11 cellular contexts compared by ENCODE assay signal in genomic region chr1:109927908-109928307, GRCh38. TPM values are rescaled to one million over a fixed set of nuclear protein-coding genes. Genes with fewer than 3 reads are reported as not detected.
DNase-seq lines count a peak whose midpoint lies in the region; ATAC-seq, FAIRE-seq and TF ChIP-seq lines count a peak whose summit lies in the region.
"Had no signal": no experiment of that assay in that cellular context is flagged by ENCODE, and none has a peak within 500 bp of the region (broad histone marks: within the 10 kb centered on the region; RNA-seq: fewer than 3 reads in every experiment).

No MANE protein-coding gene starts in this region.

- H3K27me3 ChIP-seq in ACC112 (ENCODE audit: insufficient read depth, low read length) (no peaks in the 10 kb centered on the region), K562 (ENCODE audit: control insufficient read depth in 2 of 2, insufficient read depth in 2 of 2, low read length in 2 of 2) (no peaks in the 10 kb centered on the region), left ventricle myocardium inferior (ENCODE audit: low read depth) (no peaks in the 10 kb centered on the region)

- POLR2A ChIA-PET in K562 (lab: Yijun Ruan, JAX) = interaction anchor here (0.9 to 1.5 kb wide), 3 partner anchors 9 to 16 kb away, joined by 3 read pairs; no protein-coding TSS in a partner anchor

- H3K27ac ChIP-seq in ACC112 (ENCODE audit: low read depth, low read length) (peak overlapping the region; percentile 90), K562 (ENCODE audit: extremely low read depth, low read depth, low read length) (no peak overlapping the region), left ventricle myocardium inferior (replicated peaks) (peak overlapping the region; percentile 85)
- H3K27ac ChIP-seq: SK-N-MC had no signal

- peaks cover 15% of the 10 kb centered on the region for H3K4me1 Mint-ChIP-seq in type B pancreatic cell (ENCODE audit: unreplicated experiment)
- H3K4me1 Mint-ChIP-seq: IgD-negative memory B cell had no signal

- H3K9me3 ChIP-seq in K562 (replicated peaks; ENCODE audit: control insufficient read depth, insufficient read depth, low read depth, low read length) = peaks cover 3% of the 10 kb centered on the region; the same call in 1 of the 2 replicates
- H3K9me3 ChIP-seq in left ventricle myocardium inferior (replicated peaks) = no peaks in the 10 kb centered on the region
- H3K9me3 ChIP-seq: HAP-1 had no signal

- H3K4me3 Mint-ChIP-seq in type B pancreatic cell = no peak overlapping the region
- H3K4me3 Mint-ChIP-seq: IgD-negative memory B cell had no signal

- intact Hi-C loops in K562 (cut with micrococcal nuclease) = no loop called here
- intact Hi-C loops in left ventricle myocardium inferior (cut with micrococcal nuclease) = no loop called here

- no peaks in the 10 kb centered on the region for H3K27me3 Mint-ChIP-seq in type B pancreatic cell
- H3K27me3 Mint-ChIP-seq: IgD-negative memory B cell had no signal

- no peak for TF ChIP-seq POLR2A in K562 (conservative IDR thresholded peaks at IDR 0.05)

- ATAC-seq in K562 = no peak
- no peak for ATAC-seq in HG03039 (IDR thresholded peaks at IDR 0.05; ENCODE audit: unreplicated experiment)

- BruUV-seq in K562 (replicated peaks; lab: Mats Ljungman, UMichigan) = no TSS peak

- H3K4me1 ChIP-seq in ACC112 (ENCODE audit: control insufficient read depth, insufficient read depth, low read length, unreplicated experiment) (peaks cover 31% of the 10 kb centered on the region), K562 (replicated peaks in 1 of 2; ENCODE audit: control insufficient read depth in 2 of 2, insufficient read depth in 2 of 2, low read length in 2 of 2) (peaks cover 15 to 38% of the 10 kb centered on the region in 2 experiments; a peak in 4 of 5 replicates), left ventricle myocardium inferior (peaks cover 58% of the 10 kb centered on the region)
- H3K4me1 ChIP-seq: HAP-1 had no signal

- H3K4me3 ChIP-seq in ACC112 (ENCODE audit: low read depth, low read length) = no peak overlapping the region
- H3K4me3 ChIP-seq in K562 = no peak overlapping the region
- H3K4me3 ChIP-seq in left ventricle myocardium inferior = no peak overlapping the region
- H3K4me3 ChIP-seq: HAP-1, SK-N-MC had no signal

- no peak for TF ChIP-seq EP300 in K562 (IDR thresholded peaks at IDR 0.05; ENCODE audit: low read length)

- H3K36me3 ChIP-seq in ACC112 (ENCODE audit: insufficient read depth, low read length) (peaks cover 38% of the 10 kb centered on the region), K562 (ENCODE audit: control insufficient read depth, insufficient read depth, low read length) (peaks cover 49% of the 10 kb centered on the region; the same call in 2 of the 3 replicates), left ventricle myocardium inferior (peaks cover 63% of the 10 kb centered on the region)

- no peak overlapping the region for H2AFZ ChIP-seq in ACC112 (ENCODE audit: low read length, unreplicated experiment)
- no peak overlapping the region for H2AFZ ChIP-seq in K562 (ENCODE audit: low read depth, low read length)

- in situ Hi-C loops in K562 (cut with MboI) = no loop called here

- CTCF ChIA-PET in K562 (lab: Yijun Ruan, JAX; ENCODE audit: low intra/inter-chr PET ratio) = no interaction called here

- H3K27ac Mint-ChIP-seq in type B pancreatic cell = no peak overlapping the region
- H3K27ac Mint-ChIP-seq: IgD-negative memory B cell had no signal

- DNase-seq in K562 (ENCODE audit: extremely low read depth in 1 of 4, low spot score in 3 of 4) (no peak), left ventricle myocardium inferior (peak; percentile 76), pons (ENCODE audit: low spot score) (peak; percentile 84), type B pancreatic cell (ENCODE audit: extremely low spot score, unreplicated experiment) (no peak), COLO829 (ENCODE audit: low spot score) (no peak)
- DNase-seq in stimulated activated naive CD4-positive, alpha-beta T cell (lab: John Stamatoyannopoulos, UW) = no peak

- no peak overlapping the region for H3K9ac ChIP-seq in K562 (ENCODE audit: insufficient read depth in 1 of 2, low read depth in 2 of 2, low read length in 2 of 2)

- H3K79me2 ChIP-seq in ACC112 (ENCODE audit: control insufficient read depth, insufficient read depth, low read length, unreplicated experiment) = peaks cover 6% of the 10 kb centered on the region
- no peaks in the 10 kb centered on the region for H3K79me2 ChIP-seq in K562 (ENCODE audit: control insufficient read depth, insufficient read depth, low read length)

- TF ChIP-seq RAD21 in K562 (CRISPR knock-in tag; conservative IDR thresholded peaks at IDR 0.05 in 1 of 2, IDR thresholded peaks at IDR 0.05 in 1 of 2) = no peak

- H3K9me3 Mint-ChIP-seq in type B pancreatic cell = no peaks in the 10 kb centered on the region
- H3K9me3 Mint-ChIP-seq: IgD-negative memory B cell had no signal

- no peaks in the 10 kb centered on the region for H4K20me1 ChIP-seq in K562 (replicated peaks; ENCODE audit: control insufficient read depth, insufficient read depth, low read length)

- no peak for FAIRE-seq in K562 (lab: Jason Lieb, UNC)

- H3K4me2 ChIP-seq in K562 (ENCODE audit: insufficient read depth, low read length) = no peak overlapping the region

- TF ChIP-seq CTCF in K562 (IDR thresholded peaks at IDR 0.05 in 2 of 3, conservative IDR thresholded peaks at IDR 0.05 in 1 of 3; ENCODE audit: insufficient read depth in 2 of 3, low read depth in 1 of 3, low read length in 3 of 3) (no peak), left ventricle myocardium inferior (IDR thresholded peaks at IDR 0.05; ENCODE audit: borderline replicate concordance) (no peak), type B pancreatic cell (conservative IDR thresholded peaks at IDR 0.05) (no peak)

- peaks cover 19% of the 10 kb centered on the region for H3K36me3 Mint-ChIP-seq in type B pancreatic cell

- H3K9me1 ChIP-seq in K562 (ENCODE audit: control insufficient read depth, insufficient read depth, low read length) = no peaks in the 10 kb centered on the region

- WGBS in K562 (ENCODE audit: insufficient coverage, low coverage, missing lambda C conversion rate) = 71% methylated on average over 6 of the region's 6 CpGs

TF ChIP-seq in K562, 482 proteins besides CTCF, POLR2A, EP300 and RAD21:
- TF ChIP-seq JUNB (CRISPR knock-in tag; conservative IDR thresholded peaks at IDR 0.05) (no peak), BRCA1 (IDR thresholded peaks at IDR 0.05) (no peak), BRCA1 (CRISPR knock-in tag; IDR thresholded peaks at IDR 0.05) (0 out of 2 replicates have a peak, but pooled peaks have one; percentile 12), TAF1 (IDR thresholded peaks at IDR 0.05; ENCODE audit: control insufficient read depth, extremely low read depth, insufficient read depth, low read length, severe bottlenecking) (no peak), STAG1 (CRISPR knock-in tag; IDR thresholded peaks at IDR 0.05; ENCODE audit: borderline replicate concordance) (no peak)
TF ChIP-seq in K562: peak in this region for 1.

RNA-seq across cellular contexts. Expression of gene CSF1, which starts 17.3 kb away (rescaled TPM):
- 11.8 and 30.8 TPM in 2 replicates for total RNA-seq in K562 (2011; cell fraction: chromatin; rRNA removed; ENCODE audit: low replicate concordance)
- total RNA-seq in K562 (2011; cell fraction: nucleolus; rRNA removed) = 17.2 and 24.8 TPM in 2 replicates
- 16.3 and 18.2 TPM in 2 replicates for total RNA-seq in K562 (2011; cell fraction: nucleoplasm; rRNA removed)
- 2.8 and 5.9 TPM in 2 replicates for total RNA-seq in K562 (2014; rRNA removed)
- total RNA-seq in K562 (2014; rRNA removed; fragmentation: Illumina TruSeq; extraction: Trizol) = 1.6 TPM in 2 replicates
- total RNA-seq in K562 (2015; rRNA removed; fragmentation: Illumina TruSeq; extraction: Trizol) = 2.4 and 3.4 TPM in 2 replicates
- 6.7 and 6.8 TPM in 2 replicates for total RNA-seq in K562 (2021)
- polyA plus RNA-seq in K562 (2011; rRNA removed) = 6.9 and 11.8 TPM in 2 replicates
- polyA plus RNA-seq in K562 (2011; cell fraction: cytosol; rRNA removed) = 4.6 and 12.6 TPM in 2 replicates
- polyA plus RNA-seq in K562 (2011; cell fraction: nucleus; rRNA removed) = 12.5 and 39.9 TPM in 2 replicates
- 4.7 and 8.6 TPM in 2 replicates for polyA plus RNA-seq in K562 (2012)
- 3.8 and 4.8 TPM in 2 replicates for polyA plus RNA-seq in K562 (2014; fragmentation: Illumina TruSeq; extraction: Trizol)
- under 1 TPM; 0.18 to 0.23 TPM for polyA plus RNA-seq in K562 (2014; fragmentation: Nextera tagmentation; extraction: Ambion mirVana)
- 2.7 and 4.3 TPM in 2 replicates for polyA plus RNA-seq in K562 (2014; rRNA removed)
- polyA minus RNA-seq in K562 (2011; rRNA and poly(A)+ RNA removed) = 3.9 and 8.8 TPM in 2 replicates
- 8.5 and 11.6 TPM in 2 replicates for polyA minus RNA-seq in K562 (2011; cell fraction: cytosol; rRNA and poly(A)+ RNA removed)
- 5.1 and 13.7 TPM in 2 replicates for polyA minus RNA-seq in K562 (2011; cell fraction: nucleus; rRNA and poly(A)+ RNA removed)
- total RNA-seq in left ventricle myocardium inferior = 13.9 TPM
- 10.9 and 15.2 TPM in 2 replicates for total RNA-seq in type B pancreatic cell (ENCODE audit: low replicate concordance)

RNA-seq across cellular contexts. Expression of gene AHCYL1, which starts 56.7 kb away (rescaled TPM):
- 86.0 and 94.1 TPM in 2 replicates for total RNA-seq in K562 (2011; cell fraction: chromatin; rRNA removed; ENCODE audit: low replicate concordance)
- 41.9 and 46.3 TPM in 2 replicates for total RNA-seq in K562 (2011; cell fraction: nucleolus; rRNA removed)
- 65.2 and 107 TPM in 2 replicates for total RNA-seq in K562 (2011; cell fraction: nucleoplasm; rRNA removed)
- total RNA-seq in K562 (2014; rRNA removed) = 39.8 and 40.1 TPM in 2 replicates
- total RNA-seq in K562 (2014; rRNA removed; fragmentation: Illumina TruSeq; extraction: Trizol) = 44.5 and 49.8 TPM in 2 replicates
- 40.5 and 40.9 TPM in 2 replicates for total RNA-seq in K562 (2015; rRNA removed; fragmentation: Illumina TruSeq; extraction: Trizol)
- total RNA-seq in K562 (2021) = 75.5 and 84.9 TPM in 2 replicates
- 96.4 and 118 TPM in 2 replicates for polyA plus RNA-seq in K562 (2011; rRNA removed)
- 57.9 and 73.1 TPM in 2 replicates for polyA plus RNA-seq in K562 (2011; cell fraction: cytosol; rRNA removed)
- polyA plus RNA-seq in K562 (2011; cell fraction: nucleus; rRNA removed) = 97.2 and 104 TPM in 2 replicates
- 84.4 and 103 TPM in 2 replicates for polyA plus RNA-seq in K562 (2012)
- polyA plus RNA-seq in K562 (2014; fragmentation: Illumina TruSeq; extraction: Trizol) = 75.5 and 83.7 TPM in 2 replicates
- polyA plus RNA-seq in K562 (2014; fragmentation: Nextera tagmentation; extraction: Ambion mirVana) = 10 to 100 TPM; 27.3 to 32.9 TPM
- 53.4 and 56.3 TPM in 2 replicates for polyA plus RNA-seq in K562 (2014; rRNA removed)
- 87.3 and 94.7 TPM in 2 replicates for polyA minus RNA-seq in K562 (2011; rRNA and poly(A)+ RNA removed)
- polyA minus RNA-seq in K562 (2011; cell fraction: cytosol; rRNA and poly(A)+ RNA removed) = 52.4 and 62.1 TPM in 2 replicates
- 32.6 and 50.8 TPM in 2 replicates for polyA minus RNA-seq in K562 (2011; cell fraction: nucleus; rRNA and poly(A)+ RNA removed)
- total RNA-seq in left ventricle myocardium inferior = 45.2 TPM
- 87.1 and 88.1 TPM in 2 replicates for total RNA-seq in type B pancreatic cell (ENCODE audit: low replicate concordance)

Comparison
In these comparisons a context has a peak if more than half of its experiments do, and no peak if none do; other contexts are left out.
1. DNase-seq: peak in left ventricle myocardium inferior (single experiment) and pons (single experiment); none in K562 (0 of 4), type B pancreatic cell (single experiment), COLO829 (single experiment) and stimulated activated naive CD4-positive, alpha-beta T cell (0 of 6).